Comparison of ENCODE assay signal across 9 cellular contexts in the genomic region with DNA sequence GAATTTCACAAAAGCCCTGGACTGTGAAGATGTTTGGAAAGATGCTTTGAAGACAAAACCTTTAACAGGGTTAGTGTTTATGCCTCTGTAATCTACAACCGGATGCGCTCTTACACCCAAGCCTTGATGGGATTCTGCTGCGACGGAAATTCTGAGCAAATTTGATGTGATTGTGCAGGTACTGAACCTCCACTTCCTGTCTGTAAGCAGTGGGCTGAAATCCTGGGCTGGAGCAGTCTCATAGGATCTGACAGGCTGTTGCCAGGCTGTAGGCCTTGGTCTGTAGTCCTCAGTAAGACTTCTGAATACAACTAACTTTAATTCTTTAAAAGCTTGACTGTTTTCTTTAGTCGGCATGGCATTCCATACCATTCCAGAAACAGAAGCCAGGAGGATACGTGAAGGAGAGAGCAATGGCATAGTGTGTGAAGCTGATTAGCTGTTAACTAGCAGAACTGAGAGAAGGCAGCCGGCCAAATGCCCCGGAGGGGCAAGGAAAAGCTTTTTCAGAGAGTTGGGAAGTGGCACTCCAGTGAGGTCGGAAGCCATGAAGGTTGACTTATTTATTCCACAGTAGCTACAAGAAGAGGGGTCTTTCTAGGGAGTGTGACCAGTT.
DNase-seq lines count a peak whose midpoint lies in the region; ATAC-seq and TF ChIP-seq lines count a peak whose summit lies in the region.
"Had no signal": no experiment of that assay in that cellular context is flagged by ENCODE, and none has a peak within 500 bp of the region (broad histone marks: within the 10 kb centered on the region; RNA-seq: fewer than 3 reads in every experiment).

No MANE protein-coding gene starts in this region.

- no peaks in the 10 kb centered on the region for H3K36me3 ChIP-seq in upper lobe of right lung

- intact Hi-C loops in upper lobe of right lung (cut with DNase I) = no loop called here

- no peaks in the 10 kb centered on the region for H3K9me3 ChIP-seq in upper lobe of right lung

- no peak overlapping the region for H3K4me3 Mint-ChIP-seq in immature natural killer cell
- H3K4me3 Mint-ChIP-seq: natural killer cell had no signal

- ATAC-seq in GM21717 (IDR thresholded peaks at IDR 0.05; ENCODE audit: unreplicated experiment) (no peak), upper lobe of right lung (no peak)
- ATAC-seq: natural killer cell had no signal

- peaks cover 11% of the 10 kb centered on the region for H3K4me1 ChIP-seq in upper lobe of right lung

- no peaks in the 10 kb centered on the region for H3K36me3 Mint-ChIP-seq in immature natural killer cell
- H3K36me3 Mint-ChIP-seq: natural killer cell had no signal

- H3K27ac ChIP-seq in upper lobe of right lung = no peak overlapping the region

- no peaks in the 10 kb centered on the region for H3K4me1 Mint-ChIP-seq in immature natural killer cell
- H3K4me1 Mint-ChIP-seq: natural killer cell had no signal

- H3K27me3 ChIP-seq in upper lobe of right lung = no peaks in the 10 kb centered on the region

- no peaks in the 10 kb centered on the region for H3K9me3 Mint-ChIP-seq in immature natural killer cell
- H3K9me3 Mint-ChIP-seq: natural killer cell had no signal

- H3K27ac Mint-ChIP-seq in immature natural killer cell = no peak overlapping the region
- H3K27ac Mint-ChIP-seq: natural killer cell had no signal

- TF ChIP-seq CTCF in GM12865 (IDR thresholded peaks at IDR 0.05; ENCODE audit: insufficient read depth, low read depth, low read length, missing control alignments) = no peak
- no peak for TF ChIP-seq CTCF in epithelial cell of esophagus (IDR thresholded peaks at IDR 0.05; ENCODE audit: insufficient read depth, low read depth, low read length, missing control alignments)
- no peak for TF ChIP-seq CTCF in upper lobe of right lung (IDR thresholded peaks at IDR 0.05)

- no peak overlapping the region for H3K4me3 ChIP-seq in GM12865 (ENCODE audit: low read depth, low read length)
- no peak overlapping the region for H3K4me3 ChIP-seq in epithelial cell of esophagus (ENCODE audit: low read length)
- no peak overlapping the region for H3K4me3 ChIP-seq in upper lobe of right lung

- peaks cover 0 to 6% (median 3%) of the 10 kb centered on the region in 3 donors for H3K27me3 Mint-ChIP-seq in immature natural killer cell (ENCODE audit: low read depth in 3 of 3)

- DNase-seq in GM12865 (ENCODE audit: low read depth) = peak; percentile 36
- DNase-seq in activated T-cell treated with anti-CD3 and anti-CD28 coated beads for 24 hours (ENCODE audit: low read depth) = peak; percentile 64
- DNase-seq in epithelial cell of esophagus (ENCODE audit: low read depth) = peak; percentile 10
- peak; percentile 52 to 66 for DNase-seq in stimulated activated CD4-positive, alpha-beta T cell treated with anti-CD3 and anti-CD28 coated beads, Interleukin-15, amount 100 ng/mL, for 48 hours (ENCODE audit: low read depth in 2 of 2)
- DNase-seq in upper lobe of right lung = no peak
- no peak for DNase-seq in immature natural killer cell
- DNase-seq in SW480 (ENCODE audit: low spot score) = no peak
- DNase-seq: natural killer cell had no signal

Comparison
In these comparisons a context has a peak if more than half of its experiments do, and no peak if none do; other contexts are left out.
1. DNase-seq: peak in GM12865 (single experiment), activated T-cell treated with anti-CD3 and anti-CD28 coated beads for 24 hours (single experiment), epithelial cell of esophagus (single experiment) and stimulated activated CD4-positive, alpha-beta T cell treated with anti-CD3 and anti-CD28 coated beads, Interleukin-15, amount 100 ng/mL, for 48 hours (2 of 2); none in upper lobe of right lung (single experiment), immature natural killer cell (0 of 3) and SW480 (single experiment).